In the genomic region with DNA sequence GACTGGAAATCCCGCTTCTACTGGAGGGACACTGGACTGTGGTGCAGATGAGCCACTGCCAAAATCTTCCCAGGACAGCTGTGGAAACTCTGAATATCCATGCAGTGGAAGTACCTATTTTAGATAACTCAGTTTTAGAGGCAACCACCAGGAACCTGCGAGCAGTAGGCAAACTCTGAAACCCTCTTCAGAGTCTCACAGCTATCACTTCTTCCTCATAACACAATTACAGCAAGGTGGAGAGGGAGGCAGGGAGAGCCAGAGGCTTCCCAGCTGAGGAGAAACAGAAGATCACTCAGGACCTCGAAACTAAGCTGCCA, we compare ENCODE assay signal across 22 cellular contexts.
DNase-seq lines count a peak whose midpoint lies in the region; ATAC-seq and TF ChIP-seq lines count a peak whose summit lies in the region.
"Had no signal": no experiment of that assay in that cellular context is flagged by ENCODE, and none has a peak within 500 bp of the region (broad histone marks: within the 10 kb centered on the region; RNA-seq: fewer than 3 reads in every experiment).

No MANE protein-coding gene starts in this region.

- H3K9ac ChIP-seq in adipocyte (ENCODE audit: low read length) = peak overlapping the region; percentile 2

- peaks cover 24% of the 10 kb centered on the region for H3K4me1 Mint-ChIP-seq in nephron
- H3K4me1 Mint-ChIP-seq: activated T-helper 17 cell treated with anti-CD3 and anti-CD28 coated beads, Interleukin-2, amount 50 U/mL, for 72 hours had no signal

- peak overlapping the region in 2 of 3 experiments; percentile 56 to 58 for H3K4me3 Mint-ChIP-seq in nephron
- H3K4me3 Mint-ChIP-seq: activated CD4-positive, alpha-beta memory T cell treated with anti-CD3 and anti-CD28 coated beads for 36 hours; activated T-helper 17 cell treated with anti-CD3 and anti-CD28 coated beads, Interleukin-2, amount 50 U/mL, for 72 hours; T-helper 1 cell treated with Interleukin-12 subunit alpha and Interleukin-12 subunit beta and Interleukin-4 antibody, amounts not matched to agents 30 μg/mL and 1 μg/mL, for 36 hours had no signal

- no peaks in the 10 kb centered on the region for H3K9me3 ChIP-seq in adipocyte (ENCODE audit: control insufficient read depth, low read length)
- H3K9me3 ChIP-seq: colonic mucosa, neutrophil, prostate gland, thoracic aorta had no signal

- no peaks in the 10 kb centered on the region for H3K27me3 ChIP-seq in adipocyte (replicated peaks; ENCODE audit: control insufficient read depth, insufficient read depth, low read length)
- H3K27me3 ChIP-seq: colonic mucosa, neutrophil had no signal

- no peak for DNase-seq in adipocyte (ENCODE audit: low read depth)
- DNase-seq: activated CD4-positive, CD25-positive, alpha-beta regulatory T cell treated with anti-CD3 and anti-CD28 coated beads, Interleukin-2, amount 50 U/mL, for 72 hours; activated naive CD4-positive, alpha-beta T cell treated with anti-CD3 and anti-CD28 coated beads, Interleukin-2, amount 50 U/mL, for 16 hours; effector memory CD4-positive, alpha-beta T cell; NCI-H1092 treated with DMSO at 0.1 percent for 48 hours; NCI-H187 treated with DMSO at 0.1 percent for 48 hours; NK-92 treated with Interleukin-12 subunit alpha and Interleukin-12 subunit beta, amount 100 ng/mL, for 24 hours had no signal

- H3K36me3 Mint-ChIP-seq in nephron (ENCODE audit: low read depth) = no peaks in the 10 kb centered on the region
- H3K36me3 Mint-ChIP-seq: activated CD4-positive, alpha-beta memory T cell treated with anti-CD3 and anti-CD28 coated beads for 36 hours had no signal

- H3K27ac Mint-ChIP-seq in nephron = peak overlapping the region in 1 of 3 experiments; percentile 85
- H3K27ac Mint-ChIP-seq: activated CD4-positive, alpha-beta memory T cell treated with anti-CD3 and anti-CD28 coated beads for 36 hours; activated T-helper 17 cell treated with anti-CD3 and anti-CD28 coated beads, Interleukin-2, amount 50 U/mL, for 72 hours; T-helper 1 cell treated with Interleukin-12 subunit alpha and Interleukin-12 subunit beta and Interleukin-4 antibody, amounts not matched to agents 30 μg/mL and 1 μg/mL, for 36 hours had no signal

- H3K27me3 Mint-ChIP-seq in nephron (ENCODE audit: low read depth) = no peaks in the 10 kb centered on the region
- H3K27me3 Mint-ChIP-seq: activated CD4-positive, alpha-beta memory T cell treated with anti-CD3 and anti-CD28 coated beads for 36 hours; activated T-helper 17 cell treated with anti-CD3 and anti-CD28 coated beads, Interleukin-2, amount 50 U/mL, for 72 hours had no signal

- H3K4me3 ChIP-seq in adipocyte (ENCODE audit: low read length) = no peak overlapping the region
- H3K4me3 ChIP-seq: colonic mucosa, prostate gland had no signal

- ATAC-seq in GM21529 (IDR thresholded peaks at IDR 0.05; ENCODE audit: unreplicated experiment) (peak; percentile 6), HG03354 (IDR thresholded peaks at IDR 0.05; ENCODE audit: poor library complexity, severe bottlenecking, unreplicated experiment) (peak; percentile 11), HG02623 (IDR thresholded peaks at IDR 0.05; ENCODE audit: unreplicated experiment) (no peak), GM18858 (IDR thresholded peaks at IDR 0.05; ENCODE audit: unreplicated experiment) (no peak), GM21360 (IDR thresholded peaks at IDR 0.05; ENCODE audit: unreplicated experiment) (no peak), GM19395 (IDR thresholded peaks at IDR 0.05; ENCODE audit: unreplicated experiment) (no peak)
- ATAC-seq: activated T-helper 17 cell treated with anti-CD3 and anti-CD28 coated beads, Interleukin-2, amount 50 U/mL, for 72 hours; stimulated activated naive CD8-positive, alpha-beta T cell treated with anti-CD3 and anti-CD28 coated beads, Interleukin-15, Interleukin-2, amounts not matched to agents 100 U/mL and 50 U/mL, for 24 hours had no signal

- H3K36me3 ChIP-seq in adipocyte (ENCODE audit: control insufficient read depth, insufficient read depth, low read length, severe bottlenecking) = no peaks in the 10 kb centered on the region
- H3K36me3 ChIP-seq: colonic mucosa, neutrophil, prostate gland, thoracic aorta had no signal

- H3K9me3 Mint-ChIP-seq in nephron = no peaks in the 10 kb centered on the region
- H3K9me3 Mint-ChIP-seq: activated CD4-positive, alpha-beta memory T cell treated with anti-CD3 and anti-CD28 coated beads for 36 hours; T-helper 1 cell treated with Interleukin-12 subunit alpha and Interleukin-12 subunit beta and Interleukin-4 antibody, amounts not matched to agents 30 μg/mL and 1 μg/mL, for 36 hours had no signal

- no peak for TF ChIP-seq CTCF in nephron (IDR thresholded peaks at IDR 0.05; ENCODE audit: unreplicated experiment in 3 of 3)

- peaks cover 27% of the 10 kb centered on the region for H3K4me1 ChIP-seq in adipocyte (ENCODE audit: control insufficient read depth, insufficient read depth, low read length)
- H3K4me1 ChIP-seq: colonic mucosa, prostate gland had no signal

Comparison
In these comparisons a context has a peak if more than half of its experiments do, and no peak if none do; other contexts are left out.
1. ATAC-seq: peak in GM21529 (single experiment) and HG03354 (single experiment); none in HG02623 (single experiment), GM18858 (single experiment), GM21360 (single experiment) and GM19395 (single experiment).